8 cellular contexts compared by ENCODE assay signal in genomic region chr13:31742102-31742695, GRCh38. TPM values are rescaled to one million over a fixed set of nuclear protein-coding genes. Genes with fewer than 3 reads are reported as not detected.
A peak's percentile ranks its signal among the peaks of the same experiment; 100 is the strongest.
DNase-seq lines count a peak whose midpoint lies in the region; ATAC-seq, FAIRE-seq and TF ChIP-seq lines count a peak whose summit lies in the region.

No MANE protein-coding gene starts in this region.

- H3K4me1 ChIP-seq in GM23338 (ENCODE audit: insufficient read depth), result no peaks in the 10 kb centered on the region
- no peaks in the 10 kb centered on the region for H3K4me1 ChIP-seq in MM.1S (ENCODE audit: low read length)
- no peaks in the 10 kb centered on the region for H3K4me1 ChIP-seq in astrocyte (ENCODE audit: insufficient read depth, low read length)
- H3K4me1 ChIP-seq in smooth muscle cell (ENCODE audit: low read depth), result no peaks in the 10 kb centered on the region

- TF ChIP-seq CTCF in GM10248 (IDR thresholded peaks at IDR 0.05; ENCODE audit: control extremely low read depth, extremely low read depth, low read depth, missing control alignments) (peak; percentile 90), GM23338 (conservative IDR thresholded peaks at IDR 0.05; ENCODE audit: low read depth in 2 of 2) (peak; percentile 94 to 98), MM.1S (IDR thresholded peaks at IDR 0.05; ENCODE audit: low read length) (peak; percentile 81), astrocyte (IDR thresholded peaks at IDR 0.05; ENCODE audit: insufficient read depth, low read depth, low read length) (peak; percentile 98), smooth muscle cell (IDR thresholded peaks at IDR 0.05; ENCODE audit: borderline replicate concordance, insufficient read depth, poor library complexity, severe bottlenecking) (peak; percentile 99)

- no peak overlapping the region for H2AFZ ChIP-seq in GM23338
- H2AFZ ChIP-seq in MM.1S (ENCODE audit: low read length), result no peak overlapping the region
- peak overlapping the region; percentile 22 for H2AFZ ChIP-seq in astrocyte (ENCODE audit: low read depth, low read length)
- H2AFZ ChIP-seq in smooth muscle cell (ENCODE audit: low read depth), result peak overlapping the region; percentile 83

- H3K36me3 Mint-ChIP-seq in GM23338 (ENCODE audit: low read depth) (no peaks in the 10 kb centered on the region), astrocyte (ENCODE audit: low read depth, unreplicated experiment) (no peaks in the 10 kb centered on the region)

- H4K20me1 ChIP-seq in GM23338 (replicated peaks; ENCODE audit: insufficient read depth), result no peaks in the 10 kb centered on the region
- H4K20me1 ChIP-seq in MM.1S (ENCODE audit: insufficient read depth, low read length), result no peaks in the 10 kb centered on the region
- no peaks in the 10 kb centered on the region for H4K20me1 ChIP-seq in astrocyte (ENCODE audit: insufficient read depth, low read length)
- no peaks in the 10 kb centered on the region for H4K20me1 ChIP-seq in smooth muscle cell (ENCODE audit: low read depth)

- H3K9me2 ChIP-seq in GM23338 (ENCODE audit: insufficient read depth) (no peaks in the 10 kb centered on the region), MM.1S (replicated peaks; ENCODE audit: insufficient read depth, low read length) (no peaks in the 10 kb centered on the region)

- H3K4me2 ChIP-seq in GM23338, result no peak overlapping the region
- peak overlapping the region; percentile 43; the same call in 1 of the 2 replicates for H3K4me2 ChIP-seq in MM.1S (ENCODE audit: low read depth, low read length)
- H3K4me2 ChIP-seq in astrocyte (ENCODE audit: low read length), result peak overlapping the region; percentile 57
- peak overlapping the region; percentile 71 for H3K4me2 ChIP-seq in smooth muscle cell

- H3K9ac ChIP-seq in MM.1S (ENCODE audit: low read length) (no peak overlapping the region), astrocyte (ENCODE audit: low read length) (peak overlapping the region; percentile 28), smooth muscle cell (ENCODE audit: low read depth) (no peak overlapping the region)

- POLR2A ChIA-PET in GM10248 (lab: Yijun Ruan, JAX), result no interaction called here

- H3K27me3 ChIP-seq in GM23338 (ENCODE audit: insufficient read depth), result no peaks in the 10 kb centered on the region
- H3K27me3 ChIP-seq in MM.1S (replicated peaks; ENCODE audit: insufficient read depth, low read length), result no peaks in the 10 kb centered on the region
- H3K27me3 ChIP-seq in astrocyte (ENCODE audit: insufficient read depth, low read length), result no peaks in the 10 kb centered on the region
- H3K27me3 ChIP-seq in smooth muscle cell (ENCODE audit: low read depth), result no peaks in the 10 kb centered on the region

- H3K27ac Mint-ChIP-seq in GM23338 (no peak overlapping the region), astrocyte (ENCODE audit: unreplicated experiment) (no peak overlapping the region)

- ATAC-seq in GM23338, result peak; percentile 91
- ATAC-seq in HG03097 (IDR thresholded peaks at IDR 0.05; ENCODE audit: low FRiP score, unreplicated experiment), result no peak

- DNase-seq in GM10248 (ENCODE audit: extremely low spot score), result peak; percentile 54
- peak; percentile 87 for DNase-seq in GM23338 (ENCODE audit: low spot score)
- DNase-seq in MM.1S, result peak; percentile 50
- DNase-seq in T-helper 1 cell, result peak; percentile 16 to 59 (median 47)
- peak; percentile 29 for DNase-seq in astrocyte (ENCODE audit: low read depth)
- DNase-seq in iPS DF 19.7 (ENCODE audit: low read depth, low spot score), result peak; percentile 9
- DNase-seq in smooth muscle cell (lab: John Stamatoyannopoulos, UW; ENCODE audit: unreplicated experiment), result peak; percentile 3

- H3K27me3 Mint-ChIP-seq in GM23338 (ENCODE audit: insufficient read depth, low read depth, poor library complexity) (no peaks in the 10 kb centered on the region), astrocyte (ENCODE audit: low read depth, unreplicated experiment) (peaks cover 6% of the 10 kb centered on the region)

- peak; percentile 20 for FAIRE-seq in astrocyte (lab: Jason Lieb, UNC)

- H3K79me2 ChIP-seq in GM23338 (replicated peaks; ENCODE audit: insufficient read depth) (no peaks in the 10 kb centered on the region), MM.1S (ENCODE audit: low read length) (no peaks in the 10 kb centered on the region), astrocyte (ENCODE audit: insufficient read depth, low read length) (no peaks in the 10 kb centered on the region), smooth muscle cell (ENCODE audit: low read depth) (no peaks in the 10 kb centered on the region)

- H3K36me3 ChIP-seq in GM23338 (ENCODE audit: insufficient read depth) (no peaks in the 10 kb centered on the region), MM.1S (replicated peaks; ENCODE audit: insufficient read depth, low read length) (no peaks in the 10 kb centered on the region), astrocyte (ENCODE audit: insufficient read depth, low read length) (no peaks in the 10 kb centered on the region), smooth muscle cell (ENCODE audit: low read depth) (no peaks in the 10 kb centered on the region)

- H3K9me3 Mint-ChIP-seq in GM23338 (no peaks in the 10 kb centered on the region), astrocyte (ENCODE audit: unreplicated experiment) (no peaks in the 10 kb centered on the region)

- H3F3A ChIP-seq in GM23338 (replicated peaks; ENCODE audit: low read depth) (no peaks in the 10 kb centered on the region), MM.1S (ENCODE audit: insufficient read depth, low read length) (no peaks in the 10 kb centered on the region), smooth muscle cell (ENCODE audit: low read depth) (no peaks in the 10 kb centered on the region)

- H3K4me3 Mint-ChIP-seq in GM23338, result no peak overlapping the region
- H3K4me3 Mint-ChIP-seq in astrocyte (ENCODE audit: unreplicated experiment), result no peak overlapping the region

- H3K9me3 ChIP-seq in MM.1S (replicated peaks; ENCODE audit: insufficient read depth, low read length) (no peaks in the 10 kb centered on the region), astrocyte (ENCODE audit: insufficient read depth, low read depth, low read length) (no peaks in the 10 kb centered on the region), smooth muscle cell (replicated peaks; ENCODE audit: low read depth) (no peaks in the 10 kb centered on the region)

- peaks cover 7% of the 10 kb centered on the region for H3K4me1 Mint-ChIP-seq in GM23338
- peaks cover 1% of the 10 kb centered on the region for H3K4me1 Mint-ChIP-seq in astrocyte (ENCODE audit: low read depth, unreplicated experiment)

- CTCF ChIA-PET in GM10248 (lab: Yijun Ruan, JAX), result interaction anchor here (0.6 to 2.3 kb wide), 7 partner anchors 9 to 321 kb away, joined by 3 to 9 read pairs (median 3); no protein-coding TSS in a partner anchor

- WGBS in smooth muscle cell (ENCODE audit: low lambda C conversion rate), result 13% methylated on average over 7 of the region's 7 CpGs

- no peak overlapping the region for H3K4me3 ChIP-seq in GM23338
- H3K4me3 ChIP-seq in MM.1S (ENCODE audit: low read length), result no peak overlapping the region
- no peak overlapping the region for H3K4me3 ChIP-seq in astrocyte (ENCODE audit: insufficient read depth, low read depth, low read length)
- no peak overlapping the region for H3K4me3 ChIP-seq in smooth muscle cell

- H3K27ac ChIP-seq in GM23338 (ENCODE audit: low read depth) (no peak overlapping the region), MM.1S (ENCODE audit: low read length) (no peak overlapping the region), astrocyte (ENCODE audit: low read depth, low read length) (no peak overlapping the region), smooth muscle cell (ENCODE audit: low read depth) (no peak overlapping the region)

TF ChIP-seq in GM23338, 12 proteins besides CTCF, POLR2A, EP300 and RAD21:
- TF ChIP-seq JUNB (IDR thresholded peaks at IDR 0.05; ENCODE audit: unreplicated experiment), result no peak
- no peak for TF ChIP-seq ZNF331 (CRISPR knock-in tag; IDR thresholded peaks at IDR 0.05; ENCODE audit: low read depth)

RNA-seq across cellular contexts. Expression of gene RXFP2, which starts 2.9 kb away (rescaled TPM):
- not detected in 2 replicates for total RNA-seq in GM23338 (2014; rRNA removed; shearing (Covaris generic))
- polyA plus RNA-seq in GM23338 (2016; fragmentation: Nextera tagmentation; extraction: Ambion mirVana), result not detected in 2 replicates
- not detected in 2 replicates for total RNA-seq in astrocyte
- not detected in 2 replicates for total RNA-seq in smooth muscle cell
- not detected in 2 replicates for polyA plus RNA-seq in smooth muscle cell

Comparison
In these comparisons a context has a peak if more than half of its experiments do, and no peak if none do; other contexts are left out.
1. DNase-seq: peak in every context shown above with its lines; median percentile 87 in GM23338; 54 in GM10248; 50 in MM.1S; 47 in T-helper 1 cell; 29 in astrocyte; 9 in iPS DF 19.7; 3 in smooth muscle cell.
2. H2AFZ ChIP-seq: peak in astrocyte (single experiment) and smooth muscle cell (single experiment); none in GM23338 (single experiment) and MM.1S (single experiment).
3. Peak in every context shown above with its lines, with median percentiles within 50 percentile points of each other: CTCF ChIP-seq.